In genomic region chr2:127071901-127072328, GRCh38 we compare ENCODE assay signal across 25 cellular contexts. TPM values are rescaled to one million over a fixed set of nuclear protein-coding genes. Genes with fewer than 3 reads are reported as not detected.
DNase-seq lines count a peak whose midpoint lies in the region; ATAC-seq and TF ChIP-seq lines count a peak whose summit lies in the region.
"Had no signal": no experiment of that assay in that cellular context is flagged by ENCODE, and none has a peak within 500 bp of the region (broad histone marks: within the 10 kb centered on the region; RNA-seq: fewer than 3 reads in every experiment).

No MANE protein-coding gene starts in this region.

- H3K4me1 ChIP-seq in HEK293 (ENCODE audit: control insufficient read depth, insufficient read depth, low read length) = no peaks in the 10 kb centered on the region
- H3K4me1 ChIP-seq in skeletal muscle tissue (ENCODE audit: control insufficient read depth in 3 of 3, insufficient read depth in 3 of 3, low read length in 3 of 3) = peaks cover 92 to 99% (median 98%) of the 10 kb centered on the region in 3 donors

- H3K27ac ChIP-seq in HEK293 (ENCODE audit: extremely low read depth, low read depth, low read length) (no peak overlapping the region), layer of hippocampus (ENCODE audit: low read depth, low read length) (peak overlapping the region; percentile 87), skeletal muscle tissue (ENCODE audit: low read depth, low read length) (peak overlapping the region; percentile 86)
- H3K27ac ChIP-seq: heart left ventricle, HL-60, PC-9 had no signal

- POLR2A ChIA-PET in HEK293 (lab: Yijun Ruan, JAX) = no interaction called here

- H3K27me3 ChIP-seq in layer of hippocampus (ENCODE audit: control insufficient read depth, insufficient read depth, low read length) (no peaks in the 10 kb centered on the region), skeletal muscle tissue (ENCODE audit: control insufficient read depth in 3 of 3, insufficient read depth in 3 of 3, low read length in 3 of 3) (no peaks in the 10 kb centered on the region)
- H3K27me3 ChIP-seq: heart left ventricle, MG63 had no signal

- peaks cover 69% of the 10 kb centered on the region for H3K36me3 Mint-ChIP-seq in activated T-helper 17 cell treated with anti-CD3 and anti-CD28 coated beads, Interleukin-2, amount 50 U/mL, for 72 hours (ENCODE audit: low read depth)

- no peak overlapping the region for H3K4me3 ChIP-seq in HEK293 (ENCODE audit: low read depth, low read length)
- peak overlapping the region in 1 of 3 donors; percentile 13 for H3K4me3 ChIP-seq in skeletal muscle tissue (ENCODE audit: low read length in 3 of 3)
- H3K4me3 ChIP-seq: GM23338, heart left ventricle, MG63, PC-9 had no signal

- no peaks in the 10 kb centered on the region for H3K9me3 Mint-ChIP-seq in activated T-helper 17 cell treated with anti-CD3 and anti-CD28 coated beads, Interleukin-2, amount 50 U/mL, for 72 hours
- H3K9me3 Mint-ChIP-seq: activated T-cell treated with anti-CD3 and anti-CD28 coated beads, Interleukin-2, amount 50 U/mL, for 72 hours; GM23338; neural crest cell; T-cell had no signal

- DNase-seq in HT-29 (ENCODE audit: low spot score) = no peak
- DNase-seq: activated T-cell treated with anti-CD3 and anti-CD28 coated beads, Interleukin-2, amount 50 U/mL, for 72 hours; cortex of kidney; DND-41; heart left ventricle; MG63; NCI-H1417; NCI-H510A; PC-9; SHP77 treated with DMSO at 0.1 percent for 48 hours; stimulated activated CD4-positive, alpha-beta T cell treated with anti-CD3 and anti-CD28 coated beads, Interleukin-4, amount 100 ng/mL, for 1 hour; stimulated activated naive CD8-positive, alpha-beta T cell treated with anti-CD3 and anti-CD28 coated beads, Interleukin-15, Interleukin-2, amounts not matched to agents 100 U/mL and 50 U/mL, for 24 hours; T-cell; trophoblast cell had no signal

- no peak overlapping the region for H3K4me3 Mint-ChIP-seq in activated T-helper 17 cell treated with anti-CD3 and anti-CD28 coated beads, Interleukin-2, amount 50 U/mL, for 72 hours
- H3K4me3 Mint-ChIP-seq: activated T-cell treated with anti-CD3 and anti-CD28 coated beads, Interleukin-2, amount 50 U/mL, for 72 hours; GM23338; neural crest cell; T-cell had no signal

- peak overlapping the region; percentile 80 for H3K27ac Mint-ChIP-seq in activated T-helper 17 cell treated with anti-CD3 and anti-CD28 coated beads, Interleukin-2, amount 50 U/mL, for 72 hours

- ATAC-seq in activated T-helper 17 cell treated with anti-CD3 and anti-CD28 coated beads, Interleukin-2, amount 50 U/mL, for 72 hours (replicated peaks) = no peak
- ATAC-seq in GM18873 (IDR thresholded peaks at IDR 0.05; ENCODE audit: low FRiP score, unreplicated experiment) (no peak), HG02798 (IDR thresholded peaks at IDR 0.05; ENCODE audit: poor library complexity, unreplicated experiment) (no peak), GM19351 (IDR thresholded peaks at IDR 0.05; ENCODE audit: unreplicated experiment) (no peak)
- ATAC-seq: activated T-cell treated with anti-CD3 and anti-CD28 coated beads, Interleukin-2, amount 50 U/mL, for 72 hours; GM23338; heart left ventricle; left lobe of liver; stimulated activated naive CD8-positive, alpha-beta T cell treated with anti-CD3 and anti-CD28 coated beads, Interleukin-15, Interleukin-2, amounts not matched to agents 100 U/mL and 50 U/mL, for 24 hours; T-cell had no signal

- CTCF ChIA-PET in HEK293 (lab: Yijun Ruan, JAX) = interaction anchor here (0.7 kb wide), 1 partner anchor 125 kb away, joined by 3 read pairs; no protein-coding TSS in a partner anchor

- H3K36me3 ChIP-seq in HEK293 (ENCODE audit: control insufficient read depth in 2 of 2, insufficient read depth in 1 of 2, low read length in 2 of 2) = no peaks in the 10 kb centered on the region
- H3K36me3 ChIP-seq in skeletal muscle tissue (ENCODE audit: control insufficient read depth in 3 of 3, insufficient read depth in 3 of 3, low read length in 3 of 3) = peaks cover 29 to 33% (median 30%) of the 10 kb centered on the region in 3 donors
- H3K36me3 ChIP-seq: MG63 had no signal

- no peaks in the 10 kb centered on the region for H3K27me3 Mint-ChIP-seq in activated T-helper 17 cell treated with anti-CD3 and anti-CD28 coated beads, Interleukin-2, amount 50 U/mL, for 72 hours
- H3K27me3 Mint-ChIP-seq: T-cell had no signal

- H3K4me1 Mint-ChIP-seq in activated T-helper 17 cell treated with anti-CD3 and anti-CD28 coated beads, Interleukin-2, amount 50 U/mL, for 72 hours = peaks cover 25% of the 10 kb centered on the region

- peak overlapping the region in 1 of 3 donors; percentile 82 for H3K9ac ChIP-seq in skeletal muscle tissue (ENCODE audit: low read depth in 1 of 3, low read length in 3 of 3)

- TF ChIP-seq CTCF in HEK293 (tag by site-specific recombination; IDR thresholded peaks at IDR 0.05) = no peak

- H3K9me3 ChIP-seq in HEK293 (ENCODE audit: control insufficient read depth, insufficient read depth, low read depth, low read length) = no peaks in the 10 kb centered on the region
- H3K9me3 ChIP-seq in skeletal muscle tissue (ENCODE audit: control insufficient read depth in 3 of 3, low read length in 3 of 3) = no peaks in the 10 kb centered on the region
- H3K9me3 ChIP-seq: heart left ventricle, MG63 had no signal

TF ChIP-seq in HEK293, 187 proteins besides CTCF, POLR2A, EP300 and RAD21:
- no peak for TF ChIP-seq PRDM2 (tag by site-specific recombination; IDR thresholded peaks at IDR 0.05; ENCODE audit: borderline replicate concordance)
- peak; percentile 43; the same call in 1 of the 2 replicates for TF ChIP-seq ZFP69B (tag by site-specific recombination; IDR thresholded peaks at IDR 0.05)
- TF ChIP-seq ZNF184 (tag by site-specific recombination; IDR thresholded peaks at IDR 0.05) = no peak
- TF ChIP-seq TCF7L2 (IDR thresholded peaks at IDR 0.05; ENCODE audit: borderline replicate concordance, low read depth, low read length) = no peak
- no peak for TF ChIP-seq ZNF19 (tag by site-specific recombination; IDR thresholded peaks at IDR 0.05; ENCODE audit: low read depth)
- TF ChIP-seq ZNF600 (tag by site-specific recombination; IDR thresholded peaks at IDR 0.05) = no peak
- TF ChIP-seq ZNF692 (tag by site-specific recombination; IDR thresholded peaks at IDR 0.05) = 0 out of 2 replicates have a peak, but pooled peaks have one; percentile 46
- TF ChIP-seq ZSCAN16 (tag by site-specific recombination; IDR thresholded peaks at IDR 0.05) = no peak

RNA-seq across cellular contexts. Expression of gene BIN1, which starts 35.0 kb away (rescaled TPM):
- total RNA-seq in activated T-helper 17 cell treated with anti-CD3 and anti-CD28 coated beads, Interleukin-2, amount 50 U/mL, for 72 hours = 100 to 1,000 TPM in 1 of 2 donors, 10 to 100 TPM in 1; 84.0 to 110 TPM
- total RNA-seq in skeletal muscle tissue = 597 TPM
- total RNA-seq in HT-29 (2014; rRNA removed; shearing (Covaris generic)) = 119 and 126 TPM in 2 replicates
